ENCODE assay signal across 20 cellular contexts in the genomic region with DNA sequence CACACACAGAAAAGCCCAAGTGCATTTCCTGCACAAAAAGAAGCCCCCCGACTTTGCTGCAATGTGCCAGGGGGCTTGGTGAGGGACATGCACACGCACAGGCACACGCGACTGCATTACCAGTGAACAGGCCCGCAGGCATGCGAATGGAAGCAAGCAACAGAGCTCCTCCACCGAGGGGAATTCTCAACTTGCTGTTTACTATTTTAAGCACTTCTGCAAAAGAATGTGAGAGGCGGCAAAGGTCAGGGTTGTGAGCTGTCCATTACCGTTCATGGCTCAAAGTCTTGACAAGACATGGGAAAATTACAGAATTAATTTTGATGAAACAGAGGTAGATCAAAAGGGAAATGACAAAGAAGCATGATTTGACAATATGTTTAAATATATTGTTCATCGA.
DNase-seq lines count a peak whose midpoint lies in the region; ATAC-seq and TF ChIP-seq lines count a peak whose summit lies in the region.
"Had no signal": no experiment of that assay in that cellular context is flagged by ENCODE, and none has a peak within 500 bp of the region (broad histone marks: within the 10 kb centered on the region; RNA-seq: fewer than 3 reads in every experiment).

No MANE protein-coding gene starts in this region.

- DNase-seq in kidney glomerular epithelial cell (lab: John Stamatoyannopoulos, UW): peak; percentile 36
- DNase-seq in stimulated activated effector memory CD8-positive, alpha-beta T cell treated with anti-CD3 and anti-CD28 coated beads, Interleukin-12 subunit alpha, Interleukin-12 subunit beta, amount 100 ng/mL, for 72 hours (ENCODE audit: low spot score in 2 of 2): no peak
- no peak for DNase-seq in mucosa of gallbladder (ENCODE audit: low spot score)
- DNase-seq: activated CD8-positive, alpha-beta T cell treated with anti-CD3 and anti-CD28 coated beads, Interleukin-2, amount 10 ng/mL, durations not matched to agents 7 days and 5 days; CD4-positive, alpha-beta memory T cell; cerebellar nuclear complex; foreskin keratinocyte; KG1; natural killer cell; NCI-H1105; NCI-H2171; NCI-H82 had no signal

- no peak overlapping the region for H3K4me3 ChIP-seq in BLaER1
- peak overlapping the region; percentile 74 for H3K4me3 ChIP-seq in OCI-LY3 (ENCODE audit: low read length)
- H3K4me3 ChIP-seq: HAP-1 had no signal

- no peak overlapping the region for H3K9ac ChIP-seq in BLaER1
- peak overlapping the region; percentile 45; the same call in 1 of the 2 replicates for H3K9ac ChIP-seq in OCI-LY3 (ENCODE audit: low read length)

- no peak overlapping the region for H3K27ac Mint-ChIP-seq in stimulated activated effector memory CD8-positive, alpha-beta T cell treated with anti-CD3 and anti-CD28 coated beads, Interleukin-12 subunit alpha, Interleukin-12 subunit beta, amount 100 ng/mL, for 72 hours
- H3K27ac Mint-ChIP-seq: activated CD8-positive, alpha-beta T cell treated with anti-CD3 and anti-CD28 coated beads, Interleukin-2, amount 10 ng/mL, durations not matched to agents 7 days and 5 days; activated T-helper 1 cell treated with anti-CD3 and anti-CD28 coated beads, Interleukin-12 subunit alpha, Interleukin-12 subunit beta, Interleukin-2, Interleukin-4 antibody, amounts not matched to agents 30 ng/mL and 10 ng/mL and 1 ng/mL, durations not matched to agents 14 hours and 24 hours and 36 hours; CD4-positive, alpha-beta memory T cell; natural killer cell had no signal

- H4K20me1 ChIP-seq in BLaER1 (no peaks in the 10 kb centered on the region), OCI-LY3 (ENCODE audit: insufficient read depth, low read length) (no peaks in the 10 kb centered on the region; the same call in 1 of the 2 replicates)

- H3K9me3 ChIP-seq in BLaER1 (no peaks in the 10 kb centered on the region), OCI-LY3 (ENCODE audit: insufficient read depth, low read length) (no peaks in the 10 kb centered on the region)
- H3K9me3 ChIP-seq: HAP-1 had no signal

- H3K27me3 ChIP-seq in BLaER1: no peaks in the 10 kb centered on the region
- H3K27me3 ChIP-seq in OCI-LY3 (ENCODE audit: low read depth, low read length): peaks cover 40% of the 10 kb centered on the region

- no peaks in the 10 kb centered on the region for H3K79me2 ChIP-seq in OCI-LY3 (ENCODE audit: low read length)

- H3K4me1 ChIP-seq in BLaER1 (peaks cover 65% of the 10 kb centered on the region), OCI-LY3 (ENCODE audit: low read length) (peaks cover 53% of the 10 kb centered on the region)
- H3K4me1 ChIP-seq: foreskin keratinocyte, HAP-1 had no signal

- no peaks in the 10 kb centered on the region for H3K36me3 Mint-ChIP-seq in stimulated activated effector memory CD8-positive, alpha-beta T cell treated with anti-CD3 and anti-CD28 coated beads, Interleukin-12 subunit alpha, Interleukin-12 subunit beta, amount 100 ng/mL, for 72 hours
- H3K36me3 Mint-ChIP-seq: CD4-positive, alpha-beta memory T cell; natural killer cell had no signal

- no peak for TF ChIP-seq CTCF in OCI-LY3 (IDR thresholded peaks at IDR 0.05; ENCODE audit: low read depth, low read length)

- H3K4me1 Mint-ChIP-seq in stimulated activated effector memory CD8-positive, alpha-beta T cell treated with anti-CD3 and anti-CD28 coated beads, Interleukin-12 subunit alpha, Interleukin-12 subunit beta, amount 100 ng/mL, for 72 hours: no peaks in the 10 kb centered on the region
- H3K4me1 Mint-ChIP-seq: CD4-positive, alpha-beta memory T cell; natural killer cell had no signal

- ATAC-seq in GM19372 (IDR thresholded peaks at IDR 0.05; ENCODE audit: low read depth, unreplicated experiment) (peak; percentile 46), HG02763 (IDR thresholded peaks at IDR 0.05; ENCODE audit: unreplicated experiment) (no peak), HG03469 (IDR thresholded peaks at IDR 0.05; ENCODE audit: unreplicated experiment) (no peak)
- ATAC-seq in stimulated activated effector memory CD8-positive, alpha-beta T cell treated with anti-CD3 and anti-CD28 coated beads, Interleukin-12 subunit alpha, Interleukin-12 subunit beta, amount 100 ng/mL, for 72 hours: no peak
- ATAC-seq: activated CD8-positive, alpha-beta T cell treated with anti-CD3 and anti-CD28 coated beads, Interleukin-2, amount 10 ng/mL, durations not matched to agents 7 days and 5 days; foreskin keratinocyte; natural killer cell had no signal

- no peak overlapping the region for H2AFZ ChIP-seq in OCI-LY3 (ENCODE audit: low read depth, low read length)

- H3K9me3 Mint-ChIP-seq in stimulated activated effector memory CD8-positive, alpha-beta T cell treated with anti-CD3 and anti-CD28 coated beads, Interleukin-12 subunit alpha, Interleukin-12 subunit beta, amount 100 ng/mL, for 72 hours: no peaks in the 10 kb centered on the region
- H3K9me3 Mint-ChIP-seq: activated T-helper 1 cell treated with anti-CD3 and anti-CD28 coated beads, Interleukin-12 subunit alpha, Interleukin-12 subunit beta, Interleukin-2, Interleukin-4 antibody, amounts not matched to agents 30 ng/mL and 10 ng/mL and 1 ng/mL, durations not matched to agents 14 hours and 24 hours and 36 hours; CD4-positive, alpha-beta memory T cell had no signal

- H3K27ac ChIP-seq in BLaER1: no peak overlapping the region
- H3K27ac ChIP-seq in OCI-LY3 (ENCODE audit: low read length): no peak overlapping the region
- H3K27ac ChIP-seq: foreskin keratinocyte, HL-60 had no signal

- no peaks in the 10 kb centered on the region for H3K36me3 ChIP-seq in BLaER1
- H3K36me3 ChIP-seq in OCI-LY3 (replicated peaks; ENCODE audit: low read depth, low read length): no peaks in the 10 kb centered on the region
- H3K36me3 ChIP-seq: HAP-1 had no signal

- no peak overlapping the region for H3K4me3 Mint-ChIP-seq in stimulated activated effector memory CD8-positive, alpha-beta T cell treated with anti-CD3 and anti-CD28 coated beads, Interleukin-12 subunit alpha, Interleukin-12 subunit beta, amount 100 ng/mL, for 72 hours
- H3K4me3 Mint-ChIP-seq: activated CD8-positive, alpha-beta T cell treated with anti-CD3 and anti-CD28 coated beads, Interleukin-2, amount 10 ng/mL, durations not matched to agents 7 days and 5 days; activated T-helper 1 cell treated with anti-CD3 and anti-CD28 coated beads, Interleukin-12 subunit alpha, Interleukin-12 subunit beta, Interleukin-2, Interleukin-4 antibody, amounts not matched to agents 30 ng/mL and 10 ng/mL and 1 ng/mL, durations not matched to agents 14 hours and 24 hours and 36 hours; CD4-positive, alpha-beta memory T cell; natural killer cell had no signal

- H3K4me2 ChIP-seq in BLaER1 (peak overlapping the region; percentile 39), OCI-LY3 (ENCODE audit: low read length) (peak overlapping the region; percentile 96)
